ENCODE assay signal across 3 cellular contexts in the genomic region with DNA sequence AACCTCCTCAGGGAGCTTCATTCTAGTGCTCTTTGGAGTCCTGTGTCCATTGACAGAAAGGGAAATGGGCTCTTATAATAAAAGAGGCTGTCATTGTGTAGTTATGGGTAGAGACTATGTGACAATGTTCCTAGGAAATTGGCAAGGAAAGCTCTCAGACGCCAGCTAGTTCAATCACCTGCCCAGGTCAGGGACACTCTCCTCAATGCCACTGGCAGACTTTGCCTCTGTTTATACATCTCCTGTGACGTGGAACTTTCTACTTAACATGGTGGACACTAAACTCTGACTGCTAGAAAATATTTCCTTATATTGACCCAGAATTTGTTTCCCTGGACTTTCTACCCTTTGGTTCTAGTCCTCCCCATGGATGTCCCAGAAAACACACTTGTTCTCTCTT.
A peak's percentile ranks its signal among the peaks of the same experiment; 100 is the strongest.
TF ChIP-seq lines count a peak whose summit lies in the region.

No MANE protein-coding gene starts in this region.

TF ChIP-seq in A549, 52 proteins besides CTCF, POLR2A, EP300 and RAD21 (continued from another document):
- TF ChIP-seq, protein P1, sequence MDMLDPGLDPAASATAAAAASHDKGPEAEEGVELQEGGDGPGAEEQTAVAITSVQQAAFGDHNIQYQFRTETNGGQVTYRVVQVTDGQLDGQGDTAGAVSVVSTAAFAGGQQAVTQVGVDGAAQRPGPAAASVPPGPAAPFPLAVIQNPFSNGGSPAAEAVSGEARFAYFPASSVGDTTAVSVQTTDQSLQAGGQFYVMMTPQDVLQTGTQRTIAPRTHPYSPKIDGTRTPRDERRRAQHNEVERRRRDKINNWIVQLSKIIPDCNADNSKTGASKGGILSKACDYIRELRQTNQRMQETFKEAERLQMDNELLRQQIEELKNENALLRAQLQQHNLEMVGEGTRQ (IDR thresholded peaks at IDR 0.05), result no peak
- TF ChIP-seq ZFP36 (IDR thresholded peaks at IDR 0.05; ENCODE audit: borderline replicate concordance, partially characterized antibody) (no peak), SMC3 (IDR thresholded peaks at IDR 0.05) (no peak), TP53 (CRISPR knock-in tag; IDR thresholded peaks at IDR 0.05) (no peak), NPAS2 (CRISPR knock-in tag; IDR thresholded peaks at IDR 0.05; ENCODE audit: borderline replicate concordance) (no peak), POLR2AphosphoS2 (conservative IDR thresholded peaks at IDR 0.05; ENCODE audit: low read length) (no peak), HEYL (CRISPR knock-in tag; IDR thresholded peaks at IDR 0.05) (no peak)
- TF ChIP-seq, protein P2, sequence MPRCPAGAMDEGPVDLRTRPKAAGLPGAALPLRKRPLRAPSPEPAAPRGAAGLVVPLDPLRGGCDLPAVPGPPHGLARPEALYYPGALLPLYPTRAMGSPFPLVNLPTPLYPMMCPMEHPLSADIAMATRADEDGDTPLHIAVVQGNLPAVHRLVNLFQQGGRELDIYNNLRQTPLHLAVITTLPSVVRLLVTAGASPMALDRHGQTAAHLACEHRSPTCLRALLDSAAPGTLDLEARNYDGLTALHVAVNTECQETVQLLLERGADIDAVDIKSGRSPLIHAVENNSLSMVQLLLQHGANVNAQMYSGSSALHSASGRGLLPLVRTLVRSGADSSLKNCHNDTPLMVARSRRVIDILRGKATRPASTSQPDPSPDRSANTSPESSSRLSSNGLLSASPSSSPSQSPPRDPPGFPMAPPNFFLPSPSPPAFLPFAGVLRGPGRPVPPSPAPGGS (IDR thresholded peaks at IDR 0.05), result no peak

TF ChIP-seq in liver, 16 proteins besides CTCF, POLR2A, EP300 and RAD21 (continued from another document):
- no peak for TF ChIP-seq GABPA (IDR thresholded peaks at IDR 0.05 in 1 of 2, conservative IDR thresholded peaks at IDR 0.05 in 1 of 2)
- TF ChIP-seq RXRA (IDR thresholded peaks at IDR 0.05), result peak; percentile 72 to 82
- TF ChIP-seq SP1 (IDR thresholded peaks at IDR 0.05), result peak; percentile 46
- peak; percentile 67 to 68 for TF ChIP-seq HNF4A (conservative IDR thresholded peaks at IDR 0.05)
- TF ChIP-seq, protein P3, sequence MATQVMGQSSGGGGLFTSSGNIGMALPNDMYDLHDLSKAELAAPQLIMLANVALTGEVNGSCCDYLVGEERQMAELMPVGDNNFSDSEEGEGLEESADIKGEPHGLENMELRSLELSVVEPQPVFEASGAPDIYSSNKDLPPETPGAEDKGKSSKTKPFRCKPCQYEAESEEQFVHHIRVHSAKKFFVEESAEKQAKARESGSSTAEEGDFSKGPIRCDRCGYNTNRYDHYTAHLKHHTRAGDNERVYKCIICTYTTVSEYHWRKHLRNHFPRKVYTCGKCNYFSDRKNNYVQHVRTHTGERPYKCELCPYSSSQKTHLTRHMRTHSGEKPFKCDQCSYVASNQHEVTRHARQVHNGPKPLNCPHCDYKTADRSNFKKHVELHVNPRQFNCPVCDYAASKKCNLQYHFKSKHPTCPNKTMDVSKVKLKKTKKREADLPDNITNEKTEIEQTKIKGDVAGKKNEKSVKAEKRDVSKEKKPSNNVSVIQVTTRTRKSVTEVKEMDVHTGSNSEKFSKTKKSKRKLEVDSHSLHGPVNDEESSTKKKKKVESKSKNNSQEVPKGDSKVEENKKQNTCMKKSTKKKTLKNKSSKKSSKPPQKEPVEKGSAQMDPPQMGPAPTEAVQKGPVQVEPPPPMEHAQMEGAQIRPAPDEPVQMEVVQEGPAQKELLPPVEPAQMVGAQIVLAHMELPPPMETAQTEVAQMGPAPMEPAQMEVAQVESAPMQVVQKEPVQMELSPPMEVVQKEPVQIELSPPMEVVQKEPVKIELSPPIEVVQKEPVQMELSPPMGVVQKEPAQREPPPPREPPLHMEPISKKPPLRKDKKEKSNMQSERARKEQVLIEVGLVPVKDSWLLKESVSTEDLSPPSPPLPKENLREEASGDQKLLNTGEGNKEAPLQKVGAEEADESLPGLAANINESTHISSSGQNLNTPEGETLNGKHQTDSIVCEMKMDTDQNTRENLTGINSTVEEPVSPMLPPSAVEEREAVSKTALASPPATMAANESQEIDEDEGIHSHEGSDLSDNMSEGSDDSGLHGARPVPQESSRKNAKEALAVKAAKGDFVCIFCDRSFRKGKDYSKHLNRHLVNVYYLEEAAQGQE (IDR thresholded peaks at IDR 0.05), result no peak

TF ChIP-seq in GM12891, 5 proteins besides CTCF, POLR2A, EP300 and RAD21 (continued from another document):
- TF ChIP-seq POU2F2 (IDR thresholded peaks at IDR 0.05; ENCODE audit: low read depth, low read length) (no peak), POLR2AphosphoS5 (IDR thresholded peaks at IDR 0.05; ENCODE audit: low read depth, low read length) (no peak)
